ENCODE assay signal across 11 cellular contexts in genomic region chr5:127840198-127840524, GRCh38.
DNase-seq lines count a peak whose midpoint lies in the region; ATAC-seq and TF ChIP-seq lines count a peak whose summit lies in the region.
"Had no signal": no experiment of that assay in that cellular context is flagged by ENCODE, and none has a peak within 500 bp of the region (broad histone marks: within the 10 kb centered on the region; RNA-seq: fewer than 3 reads in every experiment).

No MANE protein-coding gene starts in this region.

- H3K4ac ChIP-seq in trophoblast cell (ENCODE audit: low read depth, low read length) = no peak overlapping the region

- H3K36me3 ChIP-seq in DOHH2 (ENCODE audit: control insufficient read depth, low read length) = no peaks in the 10 kb centered on the region
- no peaks in the 10 kb centered on the region for H3K36me3 ChIP-seq in brain microvascular endothelial cell (replicated peaks)
- no peaks in the 10 kb centered on the region for H3K36me3 ChIP-seq in trophoblast cell (ENCODE audit: control insufficient read depth in 1 of 2, insufficient read depth in 2 of 2, low read length in 2 of 2)
- H3K36me3 ChIP-seq: stomach had no signal

- H2AK5ac ChIP-seq in trophoblast cell (ENCODE audit: low read length) = no peak overlapping the region

- ATAC-seq in GM19452 (IDR thresholded peaks at IDR 0.05; ENCODE audit: unreplicated experiment) = peak; percentile 69
- peak; percentile 66 for ATAC-seq in HG02943 (IDR thresholded peaks at IDR 0.05; ENCODE audit: low read depth, unreplicated experiment)
- ATAC-seq: body of pancreas had no signal

- H3K4me2 ChIP-seq in DOHH2 (ENCODE audit: low read length) (peak overlapping the region; percentile 43), trophoblast cell (ENCODE audit: low read length) (no peak overlapping the region)

- DNase-seq in MV-4-11 (lab: John Stamatoyannopoulos, UW) = peak; percentile 73
- DNase-seq in brain microvascular endothelial cell = no peak
- no peak for DNase-seq in AG08396 (ENCODE audit: low spot score)
- DNase-seq in stimulated activated CD4-positive, alpha-beta T cell treated with anti-CD3 and anti-CD28 coated beads, Interleukin-1b, Interleukin-23, amount 100 ng/mL, for 48 hours = no peak
- DNase-seq in trophoblast cell = no peak
- DNase-seq: stimulated activated CD4-positive, alpha-beta T cell treated with anti-CD3 and anti-CD28 coated beads, Interleukin-15, amount 100 ng/mL, for 24 hours; stomach had no signal

- no peaks in the 10 kb centered on the region for H3K9me2 ChIP-seq in DOHH2 (replicated peaks; ENCODE audit: control insufficient read depth, low read length)

- H3K4me3 ChIP-seq in DOHH2 (ENCODE audit: low read length) (no peak overlapping the region), brain microvascular endothelial cell (ENCODE audit: low read depth, low read length) (no peak overlapping the region), trophoblast cell (ENCODE audit: low read depth, low read length) (no peak overlapping the region)
- H3K4me3 ChIP-seq: body of pancreas, stomach had no signal

- no peak overlapping the region for H2BK12ac ChIP-seq in trophoblast cell (ENCODE audit: low read length)

- H4K91ac ChIP-seq in trophoblast cell (ENCODE audit: low read depth, low read length) = no peak overlapping the region

- no peak overlapping the region for H4K8ac ChIP-seq in trophoblast cell (ENCODE audit: low read depth, low read length)

- H3K18ac ChIP-seq in trophoblast cell (ENCODE audit: low read length) = no peak overlapping the region

- no peak overlapping the region for H2BK5ac ChIP-seq in trophoblast cell (ENCODE audit: low read depth, low read length, poor library complexity)

- peaks cover 3% of the 10 kb centered on the region; the same call in 1 of the 2 replicates for H3K9me3 ChIP-seq in DOHH2 (ENCODE audit: control insufficient read depth, insufficient read depth, low read length)
- H3K9me3 ChIP-seq in trophoblast cell (ENCODE audit: insufficient read depth, low read depth, low read length) = peaks cover 3% of the 10 kb centered on the region
- H3K9me3 ChIP-seq: body of pancreas, stomach had no signal

- peaks cover 38% of the 10 kb centered on the region for H3K4me1 ChIP-seq in DOHH2 (ENCODE audit: control insufficient read depth, low read length)
- no peaks in the 10 kb centered on the region for H3K4me1 ChIP-seq in trophoblast cell (ENCODE audit: control insufficient read depth in 1 of 2, insufficient read depth in 2 of 2, low read length in 2 of 2)
- H3K4me1 ChIP-seq: body of pancreas had no signal

- H3K79me1 ChIP-seq in trophoblast cell (ENCODE audit: low read length) = no peaks in the 10 kb centered on the region

- H3F3A ChIP-seq in DOHH2 (ENCODE audit: control insufficient read depth, insufficient read depth) = 0 out of 2 replicates have a peak, but pooled peaks cover 7% of the 10 kb centered on the region

- H2BK120ac ChIP-seq in trophoblast cell (ENCODE audit: insufficient read depth, low read length, poor library complexity) = no peak overlapping the region

- no peaks in the 10 kb centered on the region for H4K20me1 ChIP-seq in DOHH2 (ENCODE audit: control insufficient read depth, insufficient read depth, low read depth, low read length)

- no peak overlapping the region for H4K12ac ChIP-seq in trophoblast cell (ENCODE audit: low read depth, low read length)

- no CpG with 5 or more reads among the region's 1 CpG for WGBS in trophoblast cell (ENCODE audit: extremely low coverage, insufficient coverage, insufficient read length)

- no peak overlapping the region for H3K14ac ChIP-seq in trophoblast cell (ENCODE audit: low read length)

- H3K27me3 ChIP-seq in DOHH2 (ENCODE audit: control insufficient read depth, low read length) (no peaks in the 10 kb centered on the region), brain microvascular endothelial cell (replicated peaks) (no peaks in the 10 kb centered on the region), trophoblast cell (ENCODE audit: insufficient read depth, low read length) (no peaks in the 10 kb centered on the region)
- H3K27me3 ChIP-seq: body of pancreas, stomach had no signal

- H3K79me2 ChIP-seq in DOHH2 (ENCODE audit: control insufficient read depth, low read length) = no peaks in the 10 kb centered on the region
- no peaks in the 10 kb centered on the region for H3K79me2 ChIP-seq in trophoblast cell (ENCODE audit: control insufficient read depth, insufficient read depth, low read length, poor library complexity)

- TF ChIP-seq CTCF in DOHH2 (IDR thresholded peaks at IDR 0.05; ENCODE audit: low read depth, low read length, poor library complexity, severe bottlenecking) = no peak
- no peak for TF ChIP-seq CTCF in brain microvascular endothelial cell (IDR thresholded peaks at IDR 0.05; ENCODE audit: low read depth, low read length, missing control alignments)

- H2AFZ ChIP-seq in trophoblast cell (ENCODE audit: insufficient read depth, low read length, poor library complexity) = no peak overlapping the region

- no peak overlapping the region for H3K9ac ChIP-seq in trophoblast cell (ENCODE audit: low read length)

- in situ Hi-C loops in brain microvascular endothelial cell (cut with HindIII; ENCODE audit: low pct_ligation_motif_present, low sequenced_read_pairs) = no loop called here

- no peak overlapping the region for H3K23ac ChIP-seq in trophoblast cell (ENCODE audit: low read length)

- no peak overlapping the region for H3K27ac ChIP-seq in DOHH2 (ENCODE audit: low read depth, low read length)
- H3K27ac ChIP-seq in brain microvascular endothelial cell = no peak overlapping the region
- H3K27ac ChIP-seq in trophoblast cell (ENCODE audit: low read depth, low read length) = no peak overlapping the region
- H3K27ac ChIP-seq: body of pancreas had no signal
